In the genomic region with DNA sequence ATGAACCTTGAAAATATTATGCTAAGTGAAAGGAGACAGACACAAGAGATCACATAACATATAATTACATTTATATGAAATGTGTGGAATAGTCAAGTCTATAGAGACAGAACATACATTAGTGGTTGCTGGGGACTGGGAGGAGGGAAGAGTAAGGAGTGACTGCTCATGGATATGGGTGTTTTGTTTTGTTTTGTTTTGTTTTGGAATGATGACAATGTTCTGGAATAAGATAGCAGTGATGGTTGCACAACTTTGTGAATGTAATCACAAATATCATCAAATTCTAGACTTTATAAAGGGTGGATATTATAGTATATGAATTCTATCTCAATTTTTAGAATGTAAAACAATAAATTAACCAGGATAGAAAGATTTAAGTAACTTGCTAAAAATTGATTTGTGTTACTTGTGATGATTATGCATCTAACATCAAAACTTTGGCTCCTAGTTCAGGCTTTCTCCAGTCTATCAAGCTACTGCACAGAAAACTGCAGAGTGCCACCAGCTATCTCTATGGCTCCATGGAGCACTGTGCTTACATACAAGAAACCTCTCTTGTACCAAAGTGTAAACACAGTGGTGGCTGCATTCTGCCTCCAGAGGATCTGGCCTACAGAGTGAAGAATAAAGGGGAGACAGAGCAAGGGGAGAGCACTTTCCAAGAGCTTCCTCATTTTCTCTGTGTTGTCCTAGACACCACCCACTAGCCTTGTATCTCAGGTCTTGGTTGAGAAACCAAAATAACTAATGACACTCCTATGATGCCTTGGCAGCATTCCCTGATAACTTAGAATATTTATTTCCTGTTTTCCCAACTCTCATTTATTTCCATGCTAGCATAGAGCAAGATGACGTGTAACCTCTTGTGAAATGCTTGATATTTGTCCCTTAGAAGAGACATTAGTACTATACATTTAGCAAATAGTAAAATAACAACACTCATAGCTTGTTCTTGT, we compare ENCODE assay signal across 11 cellular contexts. TPM values are rescaled to one million over a fixed set of nuclear protein-coding genes. Genes with fewer than 3 reads are reported as not detected.
DNase-seq lines count a peak whose midpoint lies in the region; ATAC-seq and TF ChIP-seq lines count a peak whose summit lies in the region.
"Had no signal": no experiment of that assay in that cellular context is flagged by ENCODE, and none has a peak within 500 bp of the region (broad histone marks: within the 10 kb centered on the region; RNA-seq: fewer than 3 reads in every experiment).

No MANE protein-coding gene starts in this region.

- no peaks in the 10 kb centered on the region for H3K27me3 ChIP-seq in stomach smooth muscle (ENCODE audit: control insufficient read depth in 1 of 2, insufficient read depth in 2 of 2, low read length in 2 of 2)

- DNase-seq in HFFc6 (peak; percentile 89), cardiac fibroblast (ENCODE audit: low read depth in 2 of 2) (peak; percentile 98), kidney glomerular epithelial cell (lab: John Stamatoyannopoulos, UW) (peak; percentile 29), NCI-H524 (lab: John Stamatoyannopoulos, UW) (no peak)
- no peak for DNase-seq in naive thymus-derived CD8-positive, alpha-beta T cell
- DNase-seq in activated naive CD4-positive, alpha-beta T cell (lab: John Stamatoyannopoulos, UW), result no peak
- DNase-seq in activated CD4-positive, alpha-beta T cell treated with anti-CD3 and anti-CD28 coated beads for 1 hour, result no peak
- DNase-seq: stimulated activated CD4-positive, alpha-beta T cell treated with anti-CD3 and anti-CD28 coated beads, Interleukin-4, amount 100 ng/mL, for 1 hour had no signal

- H3K4me3 Mint-ChIP-seq in HFFc6, result peak overlapping the region; percentile 64
- no peak overlapping the region for H3K4me3 Mint-ChIP-seq in naive thymus-derived CD8-positive, alpha-beta T cell

- H3K9me3 ChIP-seq in stomach smooth muscle (ENCODE audit: control insufficient read depth in 2 of 2, low read length in 2 of 2), result no peaks in the 10 kb centered on the region
- H3K9me3 ChIP-seq: HAP-1 had no signal

- H3K36me3 Mint-ChIP-seq in HFFc6 (ENCODE audit: low read depth), result no peaks in the 10 kb centered on the region
- H3K36me3 Mint-ChIP-seq in naive thymus-derived CD8-positive, alpha-beta T cell, result peaks cover 0 to 4% (median 0%) of the 10 kb centered on the region in 3 donors

- peak overlapping the region in 1 of 2 donors; percentile 10 for H3K9ac ChIP-seq in stomach smooth muscle (ENCODE audit: low read length in 2 of 2)
- H3K9ac ChIP-seq: KMS-11 had no signal

- H3K27ac Mint-ChIP-seq in HFFc6, result peak overlapping the region; percentile 96
- no peak overlapping the region for H3K27ac Mint-ChIP-seq in naive thymus-derived CD8-positive, alpha-beta T cell

- H3K27ac ChIP-seq in stomach smooth muscle (ENCODE audit: low read length), result peak overlapping the region; percentile 4
- H3K27ac ChIP-seq: KMS-11 had no signal

- H3K4me3 ChIP-seq in cardiac fibroblast (replicated peaks in 1 of 2; ENCODE audit: low read depth in 2 of 2, low read length in 2 of 2) (no peak overlapping the region), stomach smooth muscle (ENCODE audit: low read length in 2 of 2) (no peak overlapping the region)
- H3K4me3 ChIP-seq: HAP-1 had no signal

- ATAC-seq in naive thymus-derived CD8-positive, alpha-beta T cell, result no peak

- peaks cover 14% of the 10 kb centered on the region for H3K4me1 ChIP-seq in stomach smooth muscle (ENCODE audit: control insufficient read depth, insufficient read depth, low read length)
- H3K4me1 ChIP-seq: HAP-1 had no signal

- H3K27me3 Mint-ChIP-seq in HFFc6 (ENCODE audit: insufficient read depth), result no peaks in the 10 kb centered on the region
- peaks cover 0 to 3% (median 0%) of the 10 kb centered on the region in 5 donors for H3K27me3 Mint-ChIP-seq in naive thymus-derived CD8-positive, alpha-beta T cell

- no peaks in the 10 kb centered on the region for H3K36me3 ChIP-seq in stomach smooth muscle (ENCODE audit: control insufficient read depth in 2 of 2, insufficient read depth in 2 of 2, low read length in 2 of 2)
- H3K36me3 ChIP-seq: HAP-1 had no signal

- POLR2A ChIA-PET in naive thymus-derived CD8-positive, alpha-beta T cell (lab: Charles Lee), result no interaction called here

- no peaks in the 10 kb centered on the region for H3K9me3 Mint-ChIP-seq in HFFc6
- H3K9me3 Mint-ChIP-seq in naive thymus-derived CD8-positive, alpha-beta T cell, result peaks cover 0 to 9% (median 0%) of the 10 kb centered on the region in 9 donors

- peaks cover 58% of the 10 kb centered on the region for H3K4me1 Mint-ChIP-seq in HFFc6 (ENCODE audit: low read depth)
- no peaks in the 10 kb centered on the region for H3K4me1 Mint-ChIP-seq in naive thymus-derived CD8-positive, alpha-beta T cell

- TF ChIP-seq CTCF in HFFc6 (IDR thresholded peaks at IDR 0.05), result no peak
- no peak for TF ChIP-seq CTCF in cardiac fibroblast (IDR thresholded peaks at IDR 0.05; ENCODE audit: low read depth, low read length)

RNA-seq across cellular contexts. Expression of gene PHLDB2, which starts 57.1 kb away (rescaled TPM):
- total RNA-seq in HFFc6 (2021; fragmentation: NEBNext Ultra II Directional; extraction: Animal tissue kit (Norgen Biotek cat#: 25700)), result 10 to 100 TPM; 35.4 to 55.9 (median 37.6) TPM
- 1 to 10 TPM; 2.1 to 3.0 TPM for total RNA-seq in naive thymus-derived CD8-positive, alpha-beta T cell
- polyA plus RNA-seq in naive thymus-derived CD8-positive, alpha-beta T cell, result 1 to 10 TPM in 1 of 3 donors, under 1 TPM in 2; 0.46 to 4.6 (median 0.53) TPM

Comparison
In these comparisons a context has a peak if more than half of its experiments do, and no peak if none do; other contexts are left out.
1. DNase-seq: peak in HFFc6 (single experiment), cardiac fibroblast (2 of 2) and kidney glomerular epithelial cell (single experiment); none in naive thymus-derived CD8-positive, alpha-beta T cell (0 of 10), activated naive CD4-positive, alpha-beta T cell (0 of 4), activated CD4-positive, alpha-beta T cell treated with anti-CD3 and anti-CD28 coated beads for 1 hour (single experiment) and NCI-H524 (0 of 2).
2. RNA of gene PHLDB2, which starts 57.1 kb away (total RNA-seq): 35.4 to 55.9 TPM in HFFc6; 2.1 to 3.0 TPM in naive thymus-derived CD8-positive, alpha-beta T cell; every median in the first group is over 4 times any median in the second.